ENCODE assay signal across 10 cellular contexts in genomic region chr4:15703439-15703838, GRCh38. TPM values are rescaled to one million over a fixed set of nuclear protein-coding genes. Genes with fewer than 3 reads are reported as not detected.
DNase-seq lines count a peak whose midpoint lies in the region; ATAC-seq and TF ChIP-seq lines count a peak whose summit lies in the region.
"Had no signal": no experiment of that assay in that cellular context is flagged by ENCODE, and none has a peak within 500 bp of the region (broad histone marks: within the 10 kb centered on the region; RNA-seq: fewer than 3 reads in every experiment).

No MANE protein-coding gene starts in this region.

- H3K9me3 ChIP-seq in NT2/D1 (ENCODE audit: insufficient read depth, low read length) (peaks cover 7% of the 10 kb centered on the region), endodermal cell (ENCODE audit: control insufficient read depth, low read length) (peaks cover 8% of the 10 kb centered on the region), neutrophil (no peaks in the 10 kb centered on the region)

- no peak overlapping the region for H3K27ac Mint-ChIP-seq in endodermal cell

- peak overlapping the region; percentile 62 for H3K4me3 ChIP-seq in AG04449 (ENCODE audit: low read depth, low read length)
- peak overlapping the region; percentile 54 for H3K4me3 ChIP-seq in NT2/D1 (ENCODE audit: insufficient read length, low read depth)
- no peak overlapping the region for H3K4me3 ChIP-seq in endodermal cell (ENCODE audit: low read length)
- peak overlapping the region; percentile 84 to 85 for H3K4me3 ChIP-seq in neutrophil (ENCODE audit: low read depth in 1 of 2, low read length in 1 of 2)

- H3K27me3 ChIP-seq in NT2/D1 (ENCODE audit: insufficient read depth, insufficient read length) (peaks cover 28% of the 10 kb centered on the region), endodermal cell (ENCODE audit: control insufficient read depth, insufficient read depth, low read length, poor library complexity, severe bottlenecking) (no peaks in the 10 kb centered on the region), neutrophil (no peaks in the 10 kb centered on the region)

- H3K4me1 ChIP-seq in NT2/D1 (ENCODE audit: insufficient read depth, insufficient read length) (no peaks in the 10 kb centered on the region), endodermal cell (ENCODE audit: control insufficient read depth, insufficient read depth, low read length) (no peaks in the 10 kb centered on the region), neutrophil (ENCODE audit: control insufficient read depth in 1 of 2, insufficient read depth in 1 of 2, low read depth in 1 of 2, low read length in 1 of 2) (peaks cover 88 to 95% of the 10 kb centered on the region in 2 experiments)

- no peak for DNase-seq in AG04449 (ENCODE audit: low read depth, low spot score)
- no peak for DNase-seq in NT2/D1 (ENCODE audit: low read depth, low spot score)
- no peak for DNase-seq in endodermal cell
- DNase-seq in NCI-H82 treated with DMSO at 0.1 percent for 48 hours (lab: John Stamatoyannopoulos, UW; ENCODE audit: unreplicated experiment) = no peak
- no peak for DNase-seq in activated CD8-positive, alpha-beta memory T cell treated with anti-CD3 and anti-CD28 coated beads, Interleukin-2, amount 50 U/mL, for 4 hours
- DNase-seq: DMS153, NCI-H1436 treated with DMSO at 0.1 percent for 48 hours had no signal

- H3K9me3 Mint-ChIP-seq in endodermal cell = peaks cover 20% of the 10 kb centered on the region

- peaks cover 25% of the 10 kb centered on the region for H3K27me3 Mint-ChIP-seq in endodermal cell (ENCODE audit: insufficient read depth)

- POLR2A ChIA-PET in AG04449 (lab: Yijun Ruan, JAX) = no interaction called here

- no peak overlapping the region for H3K27ac ChIP-seq in endodermal cell (ENCODE audit: low read depth, low read length)
- H3K27ac ChIP-seq in neutrophil = peak overlapping the region; percentile 91

- no peaks in the 10 kb centered on the region for H3K36me3 ChIP-seq in NT2/D1 (ENCODE audit: insufficient read depth, insufficient read length, low read length)
- H3K36me3 ChIP-seq in endodermal cell (ENCODE audit: control insufficient read depth, insufficient read depth, low read length) = no peaks in the 10 kb centered on the region
- H3K36me3 ChIP-seq in neutrophil = peaks cover 38% of the 10 kb centered on the region

- ATAC-seq in HG03097 (IDR thresholded peaks at IDR 0.05; ENCODE audit: low FRiP score, unreplicated experiment) (no peak), GM18498 (IDR thresholded peaks at IDR 0.05; ENCODE audit: unreplicated experiment) (no peak)

- peaks cover 4% of the 10 kb centered on the region for H3K36me3 Mint-ChIP-seq in endodermal cell (ENCODE audit: low read depth)

- peak overlapping the region; percentile 60 for H3K4me3 Mint-ChIP-seq in endodermal cell

- no peak overlapping the region for H3K9ac ChIP-seq in NT2/D1 (ENCODE audit: insufficient read length, low read depth)
- H3K9ac ChIP-seq in endodermal cell (ENCODE audit: extremely low read depth, low read length, poor library complexity, severe bottlenecking) = no peak overlapping the region

- CTCF ChIA-PET in AG04449 (lab: Yijun Ruan, JAX) = interaction anchor here (0.9 to 1.5 kb wide), 2 partner anchors 9 to 224 kb away, joined by 3 to 7 read pairs; no protein-coding TSS in a partner anchor

- WGBS in endodermal cell (ENCODE audit: insufficient coverage in 1 of 2, insufficient read length in 1 of 2), 2 experiments = 83 to 94% methylated on average over 3 to 11 of the region's 11 CpGs

- H3K4me1 Mint-ChIP-seq in endodermal cell = no peaks in the 10 kb centered on the region

- TF ChIP-seq CTCF in AG04449 (IDR thresholded peaks at IDR 0.05; ENCODE audit: insufficient read depth, low read length, missing control alignments) (no peak), endodermal cell (conservative IDR thresholded peaks at IDR 0.05) (no peak), neutrophil (IDR thresholded peaks at IDR 0.05) (no peak)

RNA-seq across cellular contexts. Expression of gene BST1, which starts 0.6 kb away (rescaled TPM):
- under 1 TPM; 0.44 to 0.53 TPM for total RNA-seq in endodermal cell
- polyA plus RNA-seq in endodermal cell (2013, experiment 1 of 2) = 0.85 TPM
- polyA plus RNA-seq in endodermal cell (2013, experiment 2 of 2) = 0.87 TPM

RNA-seq across cellular contexts. Expression of gene FAM200B, which starts 21.8 kb away (rescaled TPM):
- 10 to 100 TPM; 18.1 to 27.8 TPM for total RNA-seq in endodermal cell
- polyA plus RNA-seq in endodermal cell (2013, experiment 1 of 2) = 40.1 TPM
- 47.0 TPM for polyA plus RNA-seq in endodermal cell (2013, experiment 2 of 2)

RNA-seq across cellular contexts. Expression of gene FBXL5, which starts 48.3 kb away (rescaled TPM):
- 10 to 100 TPM; 60.3 to 88.4 TPM for total RNA-seq in endodermal cell
- polyA plus RNA-seq in endodermal cell (2013, experiment 1 of 2) = 64.0 TPM
- polyA plus RNA-seq in endodermal cell (2013, experiment 2 of 2) = 67.2 TPM
